In the genomic region with DNA sequence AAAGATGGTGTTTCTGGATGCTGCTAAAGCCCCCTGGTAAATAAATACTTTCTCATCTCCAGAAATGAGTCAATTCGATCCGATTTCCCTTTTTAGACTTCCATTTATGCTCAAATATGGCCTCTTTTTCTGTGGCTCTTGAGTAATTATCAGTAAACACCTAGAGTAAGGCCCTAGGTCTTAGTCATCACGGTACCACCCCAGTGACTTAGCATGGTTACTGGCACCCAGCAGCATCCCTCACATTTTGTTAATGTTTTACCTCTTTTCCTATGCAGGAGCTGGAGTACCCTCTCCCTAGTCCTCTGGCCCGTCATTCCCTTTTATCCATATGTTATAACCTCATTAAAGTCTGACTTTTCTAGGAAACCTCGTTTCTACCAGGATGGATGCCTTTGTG, we compare ENCODE assay signal across 2 cellular contexts.
TF ChIP-seq lines count a peak whose summit lies in the region.

No MANE protein-coding gene starts in this region.

TF ChIP-seq in GM12878, 131 proteins besides CTCF, POLR2A, EP300 and RAD21:
- no peak for TF ChIP-seq WRNIP1 (IDR thresholded peaks at IDR 0.05; ENCODE audit: borderline replicate concordance, low read depth, low read length)
- TF ChIP-seq SMAD1 (IDR thresholded peaks at IDR 0.05; ENCODE audit: low read depth, partially characterized antibody): no peak

TF ChIP-seq in HepG2, 621 proteins besides CTCF, POLR2A, EP300 and RAD21:
- TF ChIP-seq, protein P1, sequence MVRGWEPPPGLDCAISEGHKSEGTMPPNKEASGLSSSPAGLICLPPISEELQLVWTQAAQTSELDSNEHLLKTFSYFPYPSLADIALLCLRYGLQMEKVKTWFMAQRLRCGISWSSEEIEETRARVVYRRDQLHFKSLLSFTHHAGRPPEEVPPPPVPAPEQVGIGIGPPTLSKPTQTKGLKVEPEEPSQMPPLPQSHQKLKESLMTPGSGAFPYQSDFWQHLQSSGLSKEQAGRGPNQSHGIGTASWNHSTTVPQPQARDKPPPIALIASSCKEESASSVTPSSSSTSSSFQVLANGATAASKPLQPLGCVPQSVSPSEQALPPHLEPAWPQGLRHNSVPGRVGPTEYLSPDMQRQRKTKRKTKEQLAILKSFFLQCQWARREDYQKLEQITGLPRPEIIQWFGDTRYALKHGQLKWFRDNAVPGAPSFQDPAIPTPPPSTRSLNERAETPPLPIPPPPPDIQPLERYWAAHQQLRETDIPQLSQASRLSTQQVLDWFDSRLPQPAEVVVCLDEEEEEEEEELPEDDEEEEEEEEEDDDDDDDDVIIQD (CRISPR knock-in tag; IDR thresholded peaks at IDR 0.05; ENCODE audit: low read depth): peak; percentile 23; the same call in 1 of the 2 replicates
- TF ChIP-seq FOSL2 (CRISPR knock-in tag; IDR thresholded peaks at IDR 0.05) (peak; percentile 44), ZNF891 (CRISPR knock-in tag; IDR thresholded peaks at IDR 0.05) (no peak)
